ENCODE assay signal across 30 cellular contexts in the genomic region with DNA sequence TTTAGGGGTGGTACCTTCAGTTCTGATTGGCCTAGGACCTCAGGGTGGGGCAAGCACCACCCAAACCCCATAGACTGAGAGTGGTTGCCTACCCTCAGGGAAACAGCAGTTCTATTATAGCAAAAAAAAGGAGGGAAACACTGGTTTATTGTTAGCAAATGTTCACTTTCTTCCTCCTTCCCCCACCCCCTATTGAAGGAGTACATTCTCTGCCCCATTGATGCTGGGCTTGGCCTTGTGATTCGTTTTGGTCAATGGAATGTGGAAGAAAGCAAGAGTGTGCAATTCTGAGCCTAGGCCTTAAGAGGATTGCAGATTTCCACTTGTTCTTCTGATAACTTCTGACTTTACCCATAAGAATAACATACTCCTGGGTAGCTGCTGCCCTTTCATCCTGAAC.
"Had no signal": no experiment of that assay in that cellular context is flagged by ENCODE, and none has a peak within 500 bp of the region (broad histone marks: within the 10 kb centered on the region; RNA-seq: fewer than 3 reads in every experiment).

No MANE protein-coding gene starts in this region.

- H3K4me1 Mint-ChIP-seq: activated CD4-positive, alpha-beta T cell treated with anti-CD3 and anti-CD28 coated beads, Interleukin-2, amount 10 ng/mL, durations not matched to agents 7 days and 5 days had no signal

- H3K9me3 Mint-ChIP-seq: activated CD4-positive, alpha-beta T cell treated with anti-CD3 and anti-CD28 coated beads, Interleukin-2, amount 10 ng/mL, durations not matched to agents 7 days and 5 days; activated naive CD4-positive, alpha-beta T cell treated with anti-CD3 and anti-CD28 coated beads, Interleukin-2, amount 50 U/mL, for 72 hours; activated T-cell treated with anti-CD3 and anti-CD28 coated beads, Interleukin-2, amount 50 U/mL, for 24 hours; activated T-helper 2 cell treated with anti-CD3 and anti-CD28 coated beads, Interferon-gamma antibody, Interleukin-2, Interleukin-4, amounts not matched to agents 10 μg/mL and 5 μg/mL and 100 μg/mL, durations not matched to agents 14 hours and 24 hours and 36 hours; T-helper 1 cell treated with Interleukin-12 subunit alpha and Interleukin-12 subunit beta and Interleukin-4 antibody, amounts not matched to agents 30 μg/mL and 1 μg/mL, for 36 hours; T-helper 2 cell treated with Interferon-gamma antibody and Interleukin-4, amounts not matched to agents 5 μg/mL and 100 μg/mL, for 36 hours had no signal

- H3K4me3 Mint-ChIP-seq: activated CD4-positive, alpha-beta T cell treated with anti-CD3 and anti-CD28 coated beads, Interleukin-2, amount 10 ng/mL, durations not matched to agents 7 days and 5 days; activated CD8-positive, alpha-beta T cell treated with anti-CD3 and anti-CD28 coated beads, Interleukin-2, amount 10 ng/mL, durations not matched to agents 7 days and 5 days; activated T-cell treated with anti-CD3 and anti-CD28 coated beads, Interleukin-2, amount 50 U/mL, for 24 hours; T-helper 1 cell treated with Interleukin-12 subunit alpha and Interleukin-12 subunit beta and Interleukin-4 antibody, amounts not matched to agents 30 μg/mL and 1 μg/mL, for 36 hours; T-helper 2 cell treated with Interferon-gamma antibody and Interleukin-4, amounts not matched to agents 5 μg/mL and 100 μg/mL, for 36 hours had no signal

- DNase-seq: activated CD4-positive, alpha-beta T cell treated with anti-CD3 and anti-CD28 coated beads, Interleukin-2, amount 10 ng/mL, durations not matched to agents 7 days and 5 days; activated CD4-positive, alpha-beta T cell treated with anti-CD3 and anti-CD28 coated beads, Interleukin-2, amount 50 U/mL, for 48 hours; activated CD8-positive, alpha-beta T cell treated with anti-CD3 and anti-CD28 coated beads, Interleukin-2, amount 10 ng/mL, durations not matched to agents 7 days and 5 days; activated gamma-delta T cell; activated naive CD4-positive, alpha-beta T cell treated with Interleukin-2 at 50 U/mL for 16 hours; activated T-cell treated with anti-CD3 and anti-CD28 coated beads, Interleukin-2, amount 50 U/mL, for 24 hours; adrenal gland; body of pancreas; Karpas-422; NCI-H1105; NCI-H1417 treated with DMSO at 0.1 percent for 48 hours; NCI-H187 treated with DMSO at 0.1 percent for 48 hours; NCI-H2081; NCI-H2171 treated with DMSO at 0.1 percent for 48 hours; NCI-H2227 treated with DMSO at 0.1 percent for 48 hours; NCI-H446; NCI-H510A treated with DMSO at 0.1 percent for 48 hours; NCI-H69; NCI-H82; OCI-M1; SHP77; SJCRH30; SK-N-SH had no signal

- H3K36me3 Mint-ChIP-seq: activated naive CD4-positive, alpha-beta T cell treated with anti-CD3 and anti-CD28 coated beads, Interleukin-2, amount 50 U/mL, for 72 hours had no signal

- H3K27ac Mint-ChIP-seq: activated CD4-positive, alpha-beta T cell treated with anti-CD3 and anti-CD28 coated beads, Interleukin-2, amount 10 ng/mL, durations not matched to agents 7 days and 5 days; activated CD8-positive, alpha-beta T cell treated with anti-CD3 and anti-CD28 coated beads, Interleukin-2, amount 10 ng/mL, durations not matched to agents 7 days and 5 days; activated naive CD4-positive, alpha-beta T cell treated with anti-CD3 and anti-CD28 coated beads, Interleukin-2, amount 50 U/mL, for 72 hours; activated T-cell treated with anti-CD3 and anti-CD28 coated beads, Interleukin-2, amount 50 U/mL, for 24 hours; activated T-helper 2 cell treated with anti-CD3 and anti-CD28 coated beads, Interferon-gamma antibody, Interleukin-2, Interleukin-4, amounts not matched to agents 10 μg/mL and 5 μg/mL and 100 μg/mL, durations not matched to agents 14 hours and 24 hours and 36 hours; T-helper 1 cell treated with Interleukin-12 subunit alpha and Interleukin-12 subunit beta and Interleukin-4 antibody, amounts not matched to agents 30 μg/mL and 1 μg/mL, for 36 hours; T-helper 2 cell treated with Interferon-gamma antibody and Interleukin-4, amounts not matched to agents 5 μg/mL and 100 μg/mL, for 36 hours had no signal

- FAIRE-seq: astrocyte, K562, TTC549 had no signal

- ATAC-seq: activated CD8-positive, alpha-beta T cell treated with anti-CD3 and anti-CD28 coated beads, Interleukin-2, amount 10 ng/mL, durations not matched to agents 7 days and 5 days; activated naive CD4-positive, alpha-beta T cell treated with anti-CD3 and anti-CD28 coated beads, Interleukin-2, amount 50 U/mL, for 72 hours; body of pancreas; K562 had no signal
